ENCODE assay signal across 8 cellular contexts in genomic region chr16:30761928-30762902, GRCh38. TPM values are rescaled to one million over a fixed set of nuclear protein-coding genes. Genes with fewer than 3 reads are reported as not detected.
DNase-seq lines count a peak whose midpoint lies in the region; ATAC-seq and TF ChIP-seq lines count a peak whose summit lies in the region.

TSS of gene CFAP119 (minus strand) at chr16:30762062. CDS start at chr16:30761748, 314 bp downstream.
TSS of gene RNF40 (plus strand) at chr16:30762322. CDS start at chr16:30762546, 224 bp downstream.

- H4K91ac ChIP-seq in neuronal stem cell (ENCODE audit: low read depth, low read length, poor library complexity), result no peak within 1 kb of the TSS

- peak within 1 kb of the TSS; percentile 76 for H3K14ac ChIP-seq in neuronal stem cell (ENCODE audit: low read length)

- no peak within 1 kb of the TSS for H4K8ac ChIP-seq in neuronal stem cell (ENCODE audit: low read depth, low read length)

- no peak within 1 kb of the TSS for H2BK120ac ChIP-seq in neuronal stem cell (ENCODE audit: low read depth, low read length)

- CTCF ChIA-PET in activated naive CD4-positive, alpha-beta T cell treated with anti-CD3 and anti-CD28 coated beads for 36 hours (lab: Charles Lee), result interaction anchor here (1.0 kb wide), 1 partner anchor 27 kb away, joined by 3 read pairs; no protein-coding TSS in a partner anchor

- peaks cover 9% of the 10 kb centered on the region for H3K36me3 Mint-ChIP-seq in activated naive CD4-positive, alpha-beta T cell treated with anti-CD3 and anti-CD28 coated beads for 36 hours (ENCODE audit: low read depth)

- H2AK5ac ChIP-seq in neuronal stem cell (ENCODE audit: low read depth, low read length), result no peak within 1 kb of the TSS

- H3K27ac Mint-ChIP-seq in activated naive CD4-positive, alpha-beta T cell treated with anti-CD3 and anti-CD28 coated beads for 36 hours, result peak within 1 kb of the TSS; percentile 87

- H3K27ac ChIP-seq in SJSA1 (peak within 1 kb of the TSS; percentile 48), gastroesophageal sphincter (peak within 1 kb of the TSS; percentile 80 to 92 (median 90)), neuronal stem cell (replicated peaks; ENCODE audit: low read length) (peak within 1 kb of the TSS; percentile 58), subcutaneous abdominal adipose tissue (ENCODE audit: low read depth, low read length) (peak within 1 kb of the TSS; percentile 69)

- TF ChIP-seq CTCF in HFF-Myc (IDR thresholded peaks at IDR 0.05; ENCODE audit: low read depth, low read length, missing control alignments) (no peak), gastroesophageal sphincter (IDR thresholded peaks at IDR 0.05) (peak in 3 of 4 experiments; percentile 4 to 17 (median 5))

- TF ChIP-seq EP300 in gastroesophageal sphincter (IDR thresholded peaks at IDR 0.05), result no peak

- H2BK12ac ChIP-seq in neuronal stem cell (ENCODE audit: low read length), result no peak within 1 kb of the TSS

- peak within 1 kb of the TSS; percentile 94 for H3K4me3 Mint-ChIP-seq in activated naive CD4-positive, alpha-beta T cell treated with anti-CD3 and anti-CD28 coated beads for 36 hours

- H3K27me3 ChIP-seq in SJSA1 (replicated peaks) (no peaks in the 10 kb centered on the region), gastroesophageal sphincter (no peaks in the 10 kb centered on the region), neuronal stem cell (ENCODE audit: control insufficient read depth in 3 of 3, insufficient read depth in 3 of 3, low read depth in 1 of 3, low read length in 3 of 3) (no peaks in the 10 kb centered on the region), subcutaneous abdominal adipose tissue (ENCODE audit: control insufficient read depth in 5 of 5, insufficient read depth in 4 of 5, low read length in 5 of 5) (no peaks in the 10 kb centered on the region)

- H3K18ac ChIP-seq in neuronal stem cell (ENCODE audit: low read length), result peak within 1 kb of the TSS; percentile 88

- ATAC-seq in gastroesophageal sphincter, result peak; percentile 99

- no peaks in the 10 kb centered on the region for H3K9me3 Mint-ChIP-seq in activated naive CD4-positive, alpha-beta T cell treated with anti-CD3 and anti-CD28 coated beads for 36 hours

- peak within 1 kb of the TSS; percentile 61 for H3K23ac ChIP-seq in neuronal stem cell (ENCODE audit: low read depth, low read length, poor library complexity)

- peak; percentile 85 to 88 for TF ChIP-seq POLR2A in gastroesophageal sphincter (IDR thresholded peaks at IDR 0.05)

- H3K36me3 ChIP-seq in SJSA1, result peaks cover 71% of the 10 kb centered on the region
- H3K36me3 ChIP-seq in gastroesophageal sphincter, result peaks cover 0 to 59% of the 10 kb centered on the region in 2 donors
- peaks cover 43 to 74% of the 10 kb centered on the region in 2 donors for H3K36me3 ChIP-seq in neuronal stem cell (replicated peaks in 1 of 2; ENCODE audit: control insufficient read depth in 2 of 2, insufficient read depth in 2 of 2, low read length in 2 of 2)
- H3K36me3 ChIP-seq in subcutaneous abdominal adipose tissue (ENCODE audit: control insufficient read depth in 5 of 5, insufficient read depth in 5 of 5, low read length in 5 of 5), result peaks cover 6 to 53% (median 44%) of the 10 kb centered on the region in 5 donors

- H3K9ac ChIP-seq in neuronal stem cell (ENCODE audit: low read depth, low read length, poor library complexity) (peak within 1 kb of the TSS; percentile 91), subcutaneous abdominal adipose tissue (ENCODE audit: low read length in 5 of 5) (peak within 1 kb of the TSS; percentile 73 to 86 (median 75))

- H3K4ac ChIP-seq in neuronal stem cell (ENCODE audit: low read length), result no peak within 1 kb of the TSS

- peaks cover 18% of the 10 kb centered on the region for H3K79me1 ChIP-seq in neuronal stem cell (ENCODE audit: low read depth, low read length)

- peaks cover 25% of the 10 kb centered on the region for H3K4me1 Mint-ChIP-seq in activated naive CD4-positive, alpha-beta T cell treated with anti-CD3 and anti-CD28 coated beads for 36 hours (ENCODE audit: low read depth)

- no peak within 1 kb of the TSS for H2BK15ac ChIP-seq in neuronal stem cell (ENCODE audit: low read length)

- H3K9me3 ChIP-seq in SJSA1 (replicated peaks) (no peaks in the 10 kb centered on the region), gastroesophageal sphincter (no peaks in the 10 kb centered on the region), neuronal stem cell (replicated peaks in 1 of 2; ENCODE audit: control insufficient read depth in 2 of 2, insufficient read depth in 1 of 2, low read depth in 1 of 2, low read length in 2 of 2) (peaks cover 0 to 1% of the 10 kb centered on the region in 2 donors), subcutaneous abdominal adipose tissue (ENCODE audit: control insufficient read depth in 5 of 5, low read length in 5 of 5) (no peaks in the 10 kb centered on the region)

- H2BK5ac ChIP-seq in neuronal stem cell (ENCODE audit: low read length), result peak within 1 kb of the TSS; percentile 25

- H3K4me1 ChIP-seq in SJSA1 (replicated peaks) (peaks cover 17% of the 10 kb centered on the region), gastroesophageal sphincter (peaks cover 5 to 40% (median 21%) of the 10 kb centered on the region in 3 donors), neuronal stem cell (ENCODE audit: control insufficient read depth in 2 of 2, insufficient read depth in 1 of 2, low read depth in 1 of 2, low read length in 2 of 2) (peaks cover 10 to 11% of the 10 kb centered on the region in 2 donors), subcutaneous abdominal adipose tissue (ENCODE audit: control insufficient read depth in 5 of 5, insufficient read depth in 5 of 5, low read length in 5 of 5) (peaks cover 7 to 48% (median 28%) of the 10 kb centered on the region in 5 donors)

- H3K4me3 ChIP-seq in HFF-Myc (replicated peaks; ENCODE audit: low read depth, low read length) (peak within 1 kb of the TSS; percentile 94), SJSA1 (peak within 1 kb of the TSS; percentile 72), gastroesophageal sphincter (peak within 1 kb of the TSS; percentile 68 to 79), neuronal stem cell (ENCODE audit: low read length in 2 of 2) (peak within 1 kb of the TSS; percentile 96 to 99), subcutaneous abdominal adipose tissue (ENCODE audit: low read depth in 1 of 5, low read length in 5 of 5) (peak within 1 kb of the TSS; percentile 83 to 97 (median 93))

- WGBS in gastroesophageal sphincter (ENCODE audit: low coverage in 1 of 2), 2 donors, result 0 to 20% methylated on average over 1 to 6 of the region's 60 CpGs
- no CpG with 5 or more reads among the region's 60 CpGs for WGBS in neuronal stem cell (ENCODE audit: extremely low coverage in 2 of 2, insufficient read length in 2 of 2, insufficient replicate concordance in 1 of 2), 2 donors

- peak within 1 kb of the TSS; percentile 99 for H3K4me2 ChIP-seq in neuronal stem cell (ENCODE audit: insufficient read depth, low read length, poor library complexity, severe bottlenecking)

- peak within 1 kb of the TSS; percentile 93 for H2AFZ ChIP-seq in neuronal stem cell (ENCODE audit: low read length)

- H3K27me3 Mint-ChIP-seq in activated naive CD4-positive, alpha-beta T cell treated with anti-CD3 and anti-CD28 coated beads for 36 hours (ENCODE audit: low read depth), result no peaks in the 10 kb centered on the region

- intact Hi-C loops in activated naive CD4-positive, alpha-beta T cell treated with anti-CD3 and anti-CD28 coated beads for 36 hours (cut with micrococcal nuclease), result loop anchor here (1.0 kb wide), 8 partner anchors 13 to 160 kb away; partner anchors contain the start of genes BCL7C, FBRS and PHKG2

- peak; percentile 90 for DNase-seq in GM04503 (ENCODE audit: low read depth)
- peak; percentile 96 for DNase-seq in HFF-Myc (ENCODE audit: extremely low read depth, low read depth)
- peak; percentile 98 for DNase-seq in MV-4-11 (lab: John Stamatoyannopoulos, UW)
- peak; percentile 96 to 97 for DNase-seq in SJSA1 (ENCODE audit: low read depth in 1 of 2, low spot score in 2 of 2)
- DNase-seq in activated naive CD4-positive, alpha-beta T cell treated with anti-CD3 and anti-CD28 coated beads for 36 hours, result peak; percentile 95
- peak; percentile 96 for DNase-seq in neuronal stem cell (ENCODE audit: low spot score)

RNA-seq across cellular contexts. Expression of gene CFAP119, which starts in this region (rescaled TPM):
- total RNA-seq in SJSA1 (2014; rRNA removed; shearing (Covaris generic)), result 1.1 and 9.5 TPM in 2 replicates
- total RNA-seq in activated naive CD4-positive, alpha-beta T cell treated with anti-CD3 and anti-CD28 coated beads for 36 hours, result 1 to 10 TPM; 2.0 to 2.3 TPM
- 1 to 10 TPM in 2 of 4 donors, not detected in 2; 1.3 to 1.9 TPM for total RNA-seq in gastroesophageal sphincter
- 7.2 TPM for polyA plus RNA-seq in neuronal stem cell (2013, experiment 1 of 2)
- 7.6 TPM for polyA plus RNA-seq in neuronal stem cell (2013, experiment 2 of 2)

RNA-seq across cellular contexts. Expression of gene RNF40, which starts in this region (rescaled TPM):
- 70.7 and 103 TPM in 2 replicates for total RNA-seq in SJSA1 (2014; rRNA removed; shearing (Covaris generic))
- 10 to 100 TPM; 51.1 to 61.0 TPM for total RNA-seq in activated naive CD4-positive, alpha-beta T cell treated with anti-CD3 and anti-CD28 coated beads for 36 hours
- total RNA-seq in gastroesophageal sphincter, result 100 to 1,000 TPM in 1 of 4 donors, 10 to 100 TPM in 3; 76.4 to 108 (median 80.6) TPM
- 35.7 TPM for polyA plus RNA-seq in neuronal stem cell (2013, experiment 1 of 2)
- polyA plus RNA-seq in neuronal stem cell (2013, experiment 2 of 2), result 38.4 TPM

Comparison
In these comparisons a context has a peak if more than half of its experiments do, and no peak if none do; other contexts are left out.
1. Peak in every context shown above with its lines: DNase-seq, ATAC-seq, H3K4me3 ChIP-seq and H3K27ac ChIP-seq.